16 cellular contexts compared by ENCODE assay signal in genomic region chr4:82718067-82718935, GRCh38.
A peak's percentile ranks its signal among the peaks of the same experiment; 100 is the strongest.
DNase-seq lines count a peak whose midpoint lies in the region; ATAC-seq and TF ChIP-seq lines count a peak whose summit lies in the region.
"Had no signal": no experiment of that assay in that cellular context is flagged by ENCODE, and none has a peak within 500 bp of the region (broad histone marks: within the 10 kb centered on the region; RNA-seq: fewer than 3 reads in every experiment).

No MANE protein-coding gene starts in this region.

- peak; percentile 40 for DNase-seq in choroid plexus epithelial cell (ENCODE audit: low read depth)
- DNase-seq in iris pigment epithelial cell (ENCODE audit: low read depth) = peak; percentile 54
- DNase-seq in psoas muscle = peak; percentile 54 to 70
- no peak for DNase-seq in NOMO-1 (lab: John Stamatoyannopoulos, UW; ENCODE audit: unreplicated experiment in 2 of 2)
- no peak for DNase-seq in activated CD8-positive, alpha-beta T cell treated with anti-CD3 and anti-CD28 coated beads, Interleukin-2, amount 10 ng/mL, durations not matched to agents 7 days and 5 days
- DNase-seq in NCI-H774 (lab: John Stamatoyannopoulos, UW) = no peak
- DNase-seq: Calu3, KBM-7, NCI-H1048, NCI-H82, T-cell had no signal

- no peaks in the 10 kb centered on the region for H3K9me3 ChIP-seq in BLaER1
- no peaks in the 10 kb centered on the region for H3K9me3 ChIP-seq in psoas muscle

- H3K36me3 Mint-ChIP-seq in activated CD8-positive, alpha-beta T cell treated with anti-CD3 and anti-CD28 coated beads, Interleukin-2, amount 10 ng/mL, durations not matched to agents 7 days and 5 days (ENCODE audit: low read depth) = no peaks in the 10 kb centered on the region
- H3K36me3 Mint-ChIP-seq: T-cell had no signal

- peaks cover 7% of the 10 kb centered on the region; the same call in 1 of the 2 replicates for H4K20me1 ChIP-seq in BLaER1

- H3K27me3 Mint-ChIP-seq in activated CD8-positive, alpha-beta T cell treated with anti-CD3 and anti-CD28 coated beads, Interleukin-2, amount 10 ng/mL, durations not matched to agents 7 days and 5 days (ENCODE audit: low read depth) = no peaks in the 10 kb centered on the region
- H3K27me3 Mint-ChIP-seq: T-cell had no signal

- H3K4me3 Mint-ChIP-seq in activated CD8-positive, alpha-beta T cell treated with anti-CD3 and anti-CD28 coated beads, Interleukin-2, amount 10 ng/mL, durations not matched to agents 7 days and 5 days = no peak overlapping the region
- H3K4me3 Mint-ChIP-seq: neural progenitor cell, T-cell had no signal

- H3K4me1 Mint-ChIP-seq in activated CD8-positive, alpha-beta T cell treated with anti-CD3 and anti-CD28 coated beads, Interleukin-2, amount 10 ng/mL, durations not matched to agents 7 days and 5 days (ENCODE audit: low read depth) = no peaks in the 10 kb centered on the region
- H3K4me1 Mint-ChIP-seq: T-cell had no signal

- no peaks in the 10 kb centered on the region for H3K27me3 ChIP-seq in BLaER1
- H3K27me3 ChIP-seq in psoas muscle (ENCODE audit: insufficient read depth in 3 of 3, low read length in 2 of 3) = no peaks in the 10 kb centered on the region
- H3K27me3 ChIP-seq: neural progenitor cell had no signal

- no peak overlapping the region for H3K9ac ChIP-seq in BLaER1
- H3K9ac ChIP-seq: neural progenitor cell had no signal

- no peaks in the 10 kb centered on the region for H3K9me3 Mint-ChIP-seq in activated CD8-positive, alpha-beta T cell treated with anti-CD3 and anti-CD28 coated beads, Interleukin-2, amount 10 ng/mL, durations not matched to agents 7 days and 5 days (ENCODE audit: insufficient read depth)
- H3K9me3 Mint-ChIP-seq: neural progenitor cell, T-cell had no signal

- no peak overlapping the region for H3K27ac Mint-ChIP-seq in activated CD8-positive, alpha-beta T cell treated with anti-CD3 and anti-CD28 coated beads, Interleukin-2, amount 10 ng/mL, durations not matched to agents 7 days and 5 days
- H3K27ac Mint-ChIP-seq: neural progenitor cell, T-cell had no signal

- ATAC-seq in psoas muscle = peak in 3 of 4 donors; percentile 70 to 82 (median 76)
- no peak for ATAC-seq in activated CD8-positive, alpha-beta T cell treated with anti-CD3 and anti-CD28 coated beads, Interleukin-2, amount 10 ng/mL, durations not matched to agents 7 days and 5 days
- no peak for ATAC-seq in GM18517 (IDR thresholded peaks at IDR 0.05; ENCODE audit: unreplicated experiment)
- ATAC-seq: esophagus mucosa, T-cell had no signal

- H3K4me1 ChIP-seq in BLaER1 (peaks cover 86% of the 10 kb centered on the region), psoas muscle (no peaks in the 10 kb centered on the region)
- H3K4me1 ChIP-seq: neural progenitor cell had no signal

- CTCF ChIA-PET in activated CD8-positive, alpha-beta T cell treated with anti-CD3 and anti-CD28 coated beads, Interleukin-2, amount 10 ng/mL, durations not matched to agents 7 days and 5 days (lab: Charles Lee) = no interaction called here

- POLR2A ChIA-PET in activated CD8-positive, alpha-beta T cell treated with anti-CD3 and anti-CD28 coated beads, Interleukin-2, amount 10 ng/mL, durations not matched to agents 7 days and 5 days (lab: Charles Lee) = no interaction called here

- TF ChIP-seq CTCF in choroid plexus epithelial cell (conservative IDR thresholded peaks at IDR 0.05; ENCODE audit: low read depth, low read length) (no peak), psoas muscle (IDR thresholded peaks at IDR 0.05) (no peak)

- no peak overlapping the region for H3K4me3 ChIP-seq in BLaER1
- no peak overlapping the region for H3K4me3 ChIP-seq in choroid plexus epithelial cell (ENCODE audit: low read depth, low read length)
- H3K4me3 ChIP-seq in psoas muscle = no peak overlapping the region
- H3K4me3 ChIP-seq: neural progenitor cell had no signal

- H3K27ac ChIP-seq in BLaER1 = no peak overlapping the region
- no peak overlapping the region for H3K27ac ChIP-seq in psoas muscle
- H3K27ac ChIP-seq: HL-60, neural progenitor cell had no signal

- H3K36me3 ChIP-seq in BLaER1 = no peaks in the 10 kb centered on the region
- no peaks in the 10 kb centered on the region for H3K36me3 ChIP-seq in psoas muscle (ENCODE audit: insufficient read depth in 1 of 2, low read depth in 1 of 2)
- H3K36me3 ChIP-seq: neural progenitor cell had no signal

- H3K4me2 ChIP-seq in BLaER1 = peak overlapping the region; percentile 89
- H3K4me2 ChIP-seq: neural progenitor cell had no signal

- 35 to 45% (median 43%) methylated on average over 7 of the region's 7 CpGs for WGBS in psoas muscle, 3 donors

- intact Hi-C loops in psoas muscle (cut with DNase I) = no loop called here

Comparison
In these comparisons a context has a peak if more than half of its experiments do, and no peak if none do; other contexts are left out.
1. DNase-seq: peak in choroid plexus epithelial cell (single experiment), iris pigment epithelial cell (single experiment) and psoas muscle (2 of 2); none in NOMO-1 (0 of 2), activated CD8-positive, alpha-beta T cell treated with anti-CD3 and anti-CD28 coated beads, Interleukin-2, amount 10 ng/mL, durations not matched to agents 7 days and 5 days (single experiment) and NCI-H774 (single experiment).
2. ATAC-seq: peak in psoas muscle (3 of 4); none in activated CD8-positive, alpha-beta T cell treated with anti-CD3 and anti-CD28 coated beads, Interleukin-2, amount 10 ng/mL, durations not matched to agents 7 days and 5 days (single experiment) and GM18517 (single experiment).